In genomic region chr1:159132271-159132881, GRCh38 we compare ENCODE assay signal across 1 cellular context.
TF ChIP-seq lines count a peak whose summit lies in the region.

No MANE protein-coding gene starts in this region.

TF ChIP-seq in HepG2, 621 proteins besides CTCF, POLR2A, EP300 and RAD21 (continued from another document):
- TF ChIP-seq PATZ1 (CRISPR knock-in tag; IDR thresholded peaks at IDR 0.05) (no peak), ZNF530 (CRISPR knock-in tag; IDR thresholded peaks at IDR 0.05; ENCODE audit: low read depth) (no peak), TEAD3 (CRISPR knock-in tag; optimal IDR thresholded peaks at IDR 0.05; ENCODE audit: borderline replicate concordance) (peak; percentile 16)
TF ChIP-seq in HepG2: peak in this region for 3.
